1 cellular context compared by ENCODE assay signal in the genomic region with DNA sequence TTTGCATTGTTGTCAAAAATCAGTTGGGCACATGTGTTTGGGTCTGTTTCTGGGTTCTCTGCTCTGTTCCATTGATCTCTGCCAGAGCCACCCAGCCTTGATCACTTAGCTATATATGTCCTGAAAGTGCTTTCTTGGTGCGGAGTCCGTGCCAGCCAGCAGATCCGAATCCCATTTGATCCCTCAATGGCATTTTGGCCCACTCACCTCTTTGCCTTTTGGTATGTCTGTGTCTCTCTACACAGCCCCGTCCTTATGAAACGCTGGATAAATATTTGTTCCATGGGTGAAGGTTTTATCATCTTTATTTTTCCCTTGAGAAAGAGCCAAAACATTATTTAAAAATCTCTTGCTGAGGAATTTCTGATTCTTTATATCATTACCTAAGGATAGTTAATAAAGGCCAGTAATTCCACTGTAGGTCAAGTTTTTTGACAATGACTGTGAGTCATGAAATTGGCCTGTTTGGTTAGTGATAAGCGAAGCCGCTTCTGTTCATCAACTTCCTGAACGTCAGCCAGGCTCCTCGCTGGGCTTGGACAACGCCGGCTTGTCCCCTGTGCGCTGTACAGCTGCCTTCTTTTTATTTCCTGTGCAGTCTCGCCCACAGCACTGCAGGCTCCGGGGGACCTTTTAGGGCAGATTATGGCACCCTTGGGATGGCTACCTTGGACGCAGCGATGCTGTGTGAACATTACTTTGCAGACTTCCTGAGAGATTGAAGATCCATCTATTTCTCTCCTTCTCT.
TF ChIP-seq lines count a peak whose summit lies in the region.

No MANE protein-coding gene starts in this region.

TF ChIP-seq in HepG2, 621 proteins besides CTCF, POLR2A, EP300 and RAD21 (continued from another document and continues in another):
- TF ChIP-seq, protein P1, sequence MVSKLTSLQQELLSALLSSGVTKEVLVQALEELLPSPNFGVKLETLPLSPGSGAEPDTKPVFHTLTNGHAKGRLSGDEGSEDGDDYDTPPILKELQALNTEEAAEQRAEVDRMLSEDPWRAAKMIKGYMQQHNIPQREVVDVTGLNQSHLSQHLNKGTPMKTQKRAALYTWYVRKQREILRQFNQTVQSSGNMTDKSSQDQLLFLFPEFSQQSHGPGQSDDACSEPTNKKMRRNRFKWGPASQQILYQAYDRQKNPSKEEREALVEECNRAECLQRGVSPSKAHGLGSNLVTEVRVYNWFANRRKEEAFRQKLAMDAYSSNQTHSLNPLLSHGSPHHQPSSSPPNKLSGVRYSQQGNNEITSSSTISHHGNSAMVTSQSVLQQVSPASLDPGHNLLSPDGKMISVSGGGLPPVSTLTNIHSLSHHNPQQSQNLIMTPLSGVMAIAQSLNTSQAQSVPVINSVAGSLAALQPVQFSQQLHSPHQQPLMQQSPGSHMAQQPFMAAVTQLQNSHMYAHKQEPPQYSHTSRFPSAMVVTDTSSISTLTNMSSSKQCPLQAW (CRISPR knock-in tag; IDR thresholded peaks at IDR 0.05), result no peak
- TF ChIP-seq ZFP1 (CRISPR knock-in tag; IDR thresholded peaks at IDR 0.05), result no peak
- TF ChIP-seq ZNF225 (CRISPR knock-in tag; IDR thresholded peaks at IDR 0.05), result no peak
- TF ChIP-seq RFXAP (CRISPR knock-in tag; IDR thresholded peaks at IDR 0.05; ENCODE audit: borderline replicate concordance), result no peak
- TF ChIP-seq HNRNPUL1 (IDR thresholded peaks at IDR 0.05; ENCODE audit: low read depth, low read length), result no peak
- TF ChIP-seq, protein P2, sequence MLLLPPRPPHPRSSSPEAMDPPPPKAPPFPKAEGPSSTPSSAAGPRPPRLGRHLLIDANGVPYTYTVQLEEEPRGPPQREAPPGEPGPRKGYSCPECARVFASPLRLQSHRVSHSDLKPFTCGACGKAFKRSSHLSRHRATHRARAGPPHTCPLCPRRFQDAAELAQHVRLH (CRISPR knock-in tag; IDR thresholded peaks at IDR 0.05; ENCODE audit: borderline replicate concordance, low read depth), result no peak
- no peak for TF ChIP-seq ATAD3A (CRISPR knock-in tag; IDR thresholded peaks at IDR 0.05)
- no peak for TF ChIP-seq MED8 (CRISPR knock-in tag; IDR thresholded peaks at IDR 0.05; ENCODE audit: insufficient replicate concordance)
- TF ChIP-seq CBFB (CRISPR knock-in tag; IDR thresholded peaks at IDR 0.05), result 0 out of 2 replicates have a peak, but pooled peaks have one; percentile 29
- TF ChIP-seq GLI4 (CRISPR knock-in tag; IDR thresholded peaks at IDR 0.05; ENCODE audit: borderline replicate concordance), result no peak
- no peak for TF ChIP-seq YEATS4 (CRISPR knock-in tag; IDR thresholded peaks at IDR 0.05; ENCODE audit: borderline replicate concordance)
- no peak for TF ChIP-seq ZNF546 (CRISPR knock-in tag; conservative IDR thresholded peaks at IDR 0.05)
- no peak for TF ChIP-seq ZKSCAN5 (CRISPR knock-in tag; IDR thresholded peaks at IDR 0.05)
- TF ChIP-seq, protein P3, sequence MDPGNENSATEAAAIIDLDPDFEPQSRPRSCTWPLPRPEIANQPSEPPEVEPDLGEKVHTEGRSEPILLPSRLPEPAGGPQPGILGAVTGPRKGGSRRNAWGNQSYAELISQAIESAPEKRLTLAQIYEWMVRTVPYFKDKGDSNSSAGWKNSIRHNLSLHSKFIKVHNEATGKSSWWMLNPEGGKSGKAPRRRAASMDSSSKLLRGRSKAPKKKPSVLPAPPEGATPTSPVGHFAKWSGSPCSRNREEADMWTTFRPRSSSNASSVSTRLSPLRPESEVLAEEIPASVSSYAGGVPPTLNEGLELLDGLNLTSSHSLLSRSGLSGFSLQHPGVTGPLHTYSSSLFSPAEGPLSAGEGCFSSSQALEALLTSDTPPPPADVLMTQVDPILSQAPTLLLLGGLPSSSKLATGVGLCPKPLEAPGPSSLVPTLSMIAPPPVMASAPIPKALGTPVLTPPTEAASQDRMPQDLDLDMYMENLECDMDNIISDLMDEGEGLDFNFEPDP (CRISPR knock-in tag; conservative IDR thresholded peaks at IDR 0.05), result no peak
- TF ChIP-seq ZNF451 (CRISPR knock-in tag; IDR thresholded peaks at IDR 0.05), result no peak
- TF ChIP-seq, protein P4, sequence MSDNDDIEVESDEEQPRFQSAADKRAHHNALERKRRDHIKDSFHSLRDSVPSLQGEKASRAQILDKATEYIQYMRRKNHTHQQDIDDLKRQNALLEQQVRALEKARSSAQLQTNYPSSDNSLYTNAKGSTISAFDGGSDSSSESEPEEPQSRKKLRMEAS (IDR thresholded peaks at IDR 0.05), result no peak
- TF ChIP-seq, protein P5, sequence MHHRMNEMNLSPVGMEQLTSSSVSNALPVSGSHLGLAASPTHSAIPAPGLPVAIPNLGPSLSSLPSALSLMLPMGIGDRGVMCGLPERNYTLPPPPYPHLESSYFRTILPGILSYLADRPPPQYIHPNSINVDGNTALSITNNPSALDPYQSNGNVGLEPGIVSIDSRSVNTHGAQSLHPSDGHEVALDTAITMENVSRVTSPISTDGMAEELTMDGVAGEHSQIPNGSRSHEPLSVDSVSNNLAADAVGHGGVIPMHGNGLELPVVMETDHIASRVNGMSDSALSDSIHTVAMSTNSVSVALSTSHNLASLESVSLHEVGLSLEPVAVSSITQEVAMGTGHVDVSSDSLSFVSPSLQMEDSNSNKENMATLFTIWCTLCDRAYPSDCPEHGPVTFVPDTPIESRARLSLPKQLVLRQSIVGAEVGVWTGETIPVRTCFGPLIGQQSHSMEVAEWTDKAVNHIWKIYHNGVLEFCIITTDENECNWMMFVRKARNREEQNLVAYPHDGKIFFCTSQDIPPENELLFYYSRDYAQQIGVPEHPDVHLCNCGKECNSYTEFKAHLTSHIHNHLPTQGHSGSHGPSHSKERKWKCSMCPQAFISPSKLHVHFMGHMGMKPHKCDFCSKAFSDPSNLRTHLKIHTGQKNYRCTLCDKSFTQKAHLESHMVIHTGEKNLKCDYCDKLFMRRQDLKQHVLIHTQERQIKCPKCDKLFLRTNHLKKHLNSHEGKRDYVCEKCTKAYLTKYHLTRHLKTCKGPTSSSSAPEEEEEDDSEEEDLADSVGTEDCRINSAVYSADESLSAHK (CRISPR knock-in tag; IDR thresholded peaks at IDR 0.05; ENCODE audit: borderline replicate concordance), result no peak
- TF ChIP-seq, protein P6, sequence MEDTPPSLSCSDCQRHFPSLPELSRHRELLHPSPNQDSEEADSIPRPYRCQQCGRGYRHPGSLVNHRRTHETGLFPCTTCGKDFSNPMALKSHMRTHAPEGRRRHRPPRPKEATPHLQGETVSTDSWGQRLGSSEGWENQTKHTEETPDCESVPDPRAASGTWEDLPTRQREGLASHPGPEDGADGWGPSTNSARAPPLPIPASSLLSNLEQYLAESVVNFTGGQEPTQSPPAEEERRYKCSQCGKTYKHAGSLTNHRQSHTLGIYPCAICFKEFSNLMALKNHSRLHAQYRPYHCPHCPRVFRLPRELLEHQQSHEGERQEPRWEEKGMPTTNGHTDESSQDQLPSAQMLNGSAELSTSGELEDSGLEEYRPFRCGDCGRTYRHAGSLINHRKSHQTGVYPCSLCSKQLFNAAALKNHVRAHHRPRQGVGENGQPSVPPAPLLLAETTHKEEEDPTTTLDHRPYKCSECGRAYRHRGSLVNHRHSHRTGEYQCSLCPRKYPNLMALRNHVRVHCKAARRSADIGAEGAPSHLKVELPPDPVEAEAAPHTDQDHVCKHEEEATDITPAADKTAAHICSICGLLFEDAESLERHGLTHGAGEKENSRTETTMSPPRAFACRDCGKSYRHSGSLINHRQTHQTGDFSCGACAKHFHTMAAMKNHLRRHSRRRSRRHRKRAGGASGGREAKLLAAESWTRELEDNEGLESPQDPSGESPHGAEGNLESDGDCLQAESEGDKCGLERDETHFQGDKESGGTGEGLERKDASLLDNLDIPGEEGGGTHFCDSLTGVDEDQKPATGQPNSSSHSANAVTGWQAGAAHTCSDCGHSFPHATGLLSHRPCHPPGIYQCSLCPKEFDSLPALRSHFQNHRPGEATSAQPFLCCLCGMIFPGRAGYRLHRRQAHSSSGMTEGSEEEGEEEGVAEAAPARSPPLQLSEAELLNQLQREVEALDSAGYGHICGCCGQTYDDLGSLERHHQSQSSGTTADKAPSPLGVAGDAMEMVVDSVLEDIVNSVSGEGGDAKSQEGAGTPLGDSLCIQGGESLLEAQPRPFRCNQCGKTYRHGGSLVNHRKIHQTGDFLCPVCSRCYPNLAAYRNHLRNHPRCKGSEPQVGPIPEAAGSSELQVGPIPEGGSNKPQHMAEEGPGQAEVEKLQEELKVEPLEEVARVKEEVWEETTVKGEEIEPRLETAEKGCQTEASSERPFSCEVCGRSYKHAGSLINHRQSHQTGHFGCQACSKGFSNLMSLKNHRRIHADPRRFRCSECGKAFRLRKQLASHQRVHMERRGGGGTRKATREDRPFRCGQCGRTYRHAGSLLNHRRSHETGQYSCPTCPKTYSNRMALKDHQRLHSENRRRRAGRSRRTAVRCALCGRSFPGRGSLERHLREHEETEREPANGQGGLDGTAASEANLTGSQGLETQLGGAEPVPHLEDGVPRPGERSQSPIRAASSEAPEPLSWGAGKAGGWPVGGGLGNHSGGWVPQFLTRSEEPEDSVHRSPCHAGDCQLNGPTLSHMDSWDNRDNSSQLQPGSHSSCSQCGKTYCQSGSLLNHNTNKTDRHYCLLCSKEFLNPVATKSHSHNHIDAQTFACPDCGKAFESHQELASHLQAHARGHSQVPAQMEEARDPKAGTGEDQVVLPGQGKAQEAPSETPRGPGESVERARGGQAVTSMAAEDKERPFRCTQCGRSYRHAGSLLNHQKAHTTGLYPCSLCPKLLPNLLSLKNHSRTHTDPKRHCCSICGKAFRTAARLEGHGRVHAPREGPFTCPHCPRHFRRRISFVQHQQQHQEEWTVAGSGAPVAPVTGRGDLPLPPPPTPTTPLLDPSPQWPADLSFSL (CRISPR knock-in tag; IDR thresholded peaks at IDR 0.05), result no peak
- TF ChIP-seq RAD51 (IDR thresholded peaks at IDR 0.05; ENCODE audit: borderline replicate concordance), result no peak
- 0 out of 2 replicates have a peak, but pooled peaks have one; percentile 27 for TF ChIP-seq ZBTB38 (CRISPR knock-in tag; IDR thresholded peaks at IDR 0.05)
- no peak for TF ChIP-seq ZNF468 (CRISPR knock-in tag; IDR thresholded peaks at IDR 0.05)
- TF ChIP-seq, protein P7, sequence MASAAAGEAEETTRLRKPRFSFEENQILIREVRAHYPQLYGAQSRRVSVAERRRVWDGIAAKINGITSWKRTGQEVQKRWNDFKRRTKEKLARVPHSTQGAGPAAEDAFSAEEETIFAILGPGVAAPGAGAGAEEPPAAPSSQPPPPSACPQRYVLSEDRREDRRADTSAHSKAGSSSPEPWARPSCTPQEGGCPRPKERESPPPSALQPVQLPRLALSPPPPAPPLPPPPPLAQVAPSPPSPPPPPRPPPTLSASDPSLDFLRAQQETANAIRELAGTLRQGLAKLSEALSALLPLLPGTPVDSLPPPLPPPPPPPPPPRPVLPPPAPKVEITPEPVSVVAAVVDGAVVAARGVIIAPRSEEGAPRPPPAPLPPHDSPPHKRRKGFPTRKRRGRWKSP (CRISPR knock-in tag; IDR thresholded peaks at IDR 0.05), result peak; percentile 40; the same call in 1 of the 2 replicates
- no peak for TF ChIP-seq KDM1A (CRISPR knock-in tag; IDR thresholded peaks at IDR 0.05)
- no peak for TF ChIP-seq ZNF619 (CRISPR knock-in tag; IDR thresholded peaks at IDR 0.05)
- TF ChIP-seq, protein P8, sequence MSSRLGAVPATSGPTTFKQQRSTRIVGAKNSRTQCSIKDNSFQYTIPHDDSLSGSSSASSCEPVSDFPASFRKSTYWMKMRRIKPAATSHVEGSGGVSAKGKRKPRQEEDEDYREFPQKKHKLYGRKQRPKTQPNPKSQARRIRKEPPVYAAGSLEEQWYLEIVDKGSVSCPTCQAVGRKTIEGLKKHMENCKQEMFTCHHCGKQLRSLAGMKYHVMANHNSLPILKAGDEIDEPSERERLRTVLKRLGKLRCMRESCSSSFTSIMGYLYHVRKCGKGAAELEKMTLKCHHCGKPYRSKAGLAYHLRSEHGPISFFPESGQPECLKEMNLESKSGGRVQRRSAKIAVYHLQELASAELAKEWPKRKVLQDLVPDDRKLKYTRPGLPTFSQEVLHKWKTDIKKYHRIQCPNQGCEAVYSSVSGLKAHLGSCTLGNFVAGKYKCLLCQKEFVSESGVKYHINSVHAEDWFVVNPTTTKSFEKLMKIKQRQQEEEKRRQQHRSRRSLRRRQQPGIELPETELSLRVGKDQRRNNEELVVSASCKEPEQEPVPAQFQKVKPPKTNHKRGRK (CRISPR knock-in tag; IDR thresholded peaks at IDR 0.05), result no peak
- TF ChIP-seq, protein P9, sequence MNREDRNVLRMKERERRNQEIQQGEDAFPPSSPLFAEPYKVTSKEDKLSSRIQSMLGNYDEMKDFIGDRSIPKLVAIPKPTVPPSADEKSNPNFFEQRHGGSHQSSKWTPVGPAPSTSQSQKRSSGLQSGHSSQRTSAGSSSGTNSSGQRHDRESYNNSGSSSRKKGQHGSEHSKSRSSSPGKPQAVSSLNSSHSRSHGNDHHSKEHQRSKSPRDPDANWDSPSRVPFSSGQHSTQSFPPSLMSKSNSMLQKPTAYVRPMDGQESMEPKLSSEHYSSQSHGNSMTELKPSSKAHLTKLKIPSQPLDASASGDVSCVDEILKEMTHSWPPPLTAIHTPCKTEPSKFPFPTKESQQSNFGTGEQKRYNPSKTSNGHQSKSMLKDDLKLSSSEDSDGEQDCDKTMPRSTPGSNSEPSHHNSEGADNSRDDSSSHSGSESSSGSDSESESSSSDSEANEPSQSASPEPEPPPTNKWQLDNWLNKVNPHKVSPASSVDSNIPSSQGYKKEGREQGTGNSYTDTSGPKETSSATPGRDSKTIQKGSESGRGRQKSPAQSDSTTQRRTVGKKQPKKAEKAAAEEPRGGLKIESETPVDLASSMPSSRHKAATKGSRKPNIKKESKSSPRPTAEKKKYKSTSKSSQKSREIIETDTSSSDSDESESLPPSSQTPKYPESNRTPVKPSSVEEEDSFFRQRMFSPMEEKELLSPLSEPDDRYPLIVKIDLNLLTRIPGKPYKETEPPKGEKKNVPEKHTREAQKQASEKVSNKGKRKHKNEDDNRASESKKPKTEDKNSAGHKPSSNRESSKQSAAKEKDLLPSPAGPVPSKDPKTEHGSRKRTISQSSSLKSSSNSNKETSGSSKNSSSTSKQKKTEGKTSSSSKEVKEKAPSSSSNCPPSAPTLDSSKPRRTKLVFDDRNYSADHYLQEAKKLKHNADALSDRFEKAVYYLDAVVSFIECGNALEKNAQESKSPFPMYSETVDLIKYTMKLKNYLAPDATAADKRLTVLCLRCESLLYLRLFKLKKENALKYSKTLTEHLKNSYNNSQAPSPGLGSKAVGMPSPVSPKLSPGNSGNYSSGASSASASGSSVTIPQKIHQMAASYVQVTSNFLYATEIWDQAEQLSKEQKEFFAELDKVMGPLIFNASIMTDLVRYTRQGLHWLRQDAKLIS (CRISPR knock-in tag; IDR thresholded peaks at IDR 0.05), result no peak
- TF ChIP-seq NFE2L1 (CRISPR knock-in tag; IDR thresholded peaks at IDR 0.05; ENCODE audit: borderline replicate concordance), result no peak
- no peak for TF ChIP-seq TEAD2 (CRISPR knock-in tag; IDR thresholded peaks at IDR 0.05)
- TF ChIP-seq ZNF333 (CRISPR knock-in tag; IDR thresholded peaks at IDR 0.05; ENCODE audit: borderline replicate concordance), result no peak
